ENCODE assay signal across 1 cellular context in genomic region chr20:17825251-17825691, GRCh38.
TF ChIP-seq lines count a peak whose summit lies in the region.

No MANE protein-coding gene starts in this region.

TF ChIP-seq in HepG2, 621 proteins besides CTCF, POLR2A, EP300 and RAD21 (continued from another document and continues in another):
- no peak for TF ChIP-seq UBTF (CRISPR knock-in tag; IDR thresholded peaks at IDR 0.05)
- TF ChIP-seq ZFAT (CRISPR knock-in tag; conservative IDR thresholded peaks at IDR 0.05), result no peak
- TF ChIP-seq PITX1 (CRISPR knock-in tag; IDR thresholded peaks at IDR 0.05), result no peak
- TF ChIP-seq HMGA1 (CRISPR knock-in tag; conservative IDR thresholded peaks at IDR 0.05), result no peak
- no peak for TF ChIP-seq PREB (CRISPR knock-in tag; IDR thresholded peaks at IDR 0.05)
- peak; percentile 33; the same call in 1 of the 2 replicates for TF ChIP-seq ZNF710 (CRISPR knock-in tag; IDR thresholded peaks at IDR 0.05; ENCODE audit: borderline replicate concordance)
- TF ChIP-seq ZGPAT (CRISPR knock-in tag; IDR thresholded peaks at IDR 0.05), result no peak
- no peak for TF ChIP-seq EZH2 (conservative IDR thresholded peaks at IDR 0.05; ENCODE audit: low read depth, low read length)
- TF ChIP-seq SMYD3 (CRISPR knock-in tag; IDR thresholded peaks at IDR 0.05), result no peak
- TF ChIP-seq ZNF263 (CRISPR knock-in tag; IDR thresholded peaks at IDR 0.05), result no peak; the same call in 1 of the 2 replicates
- no peak for TF ChIP-seq KDM6A (CRISPR knock-in tag; IDR thresholded peaks at IDR 0.05; ENCODE audit: low read depth)
- TF ChIP-seq ZNF33B (CRISPR knock-in tag; IDR thresholded peaks at IDR 0.05), result no peak
- TF ChIP-seq ZNF7 (CRISPR knock-in tag; IDR thresholded peaks at IDR 0.05), result no peak
- TF ChIP-seq E2F2 (CRISPR knock-in tag; IDR thresholded peaks at IDR 0.05; ENCODE audit: borderline replicate concordance), result no peak
- TF ChIP-seq HMG20A (CRISPR knock-in tag; IDR thresholded peaks at IDR 0.05; ENCODE audit: borderline replicate concordance), result no peak
- TF ChIP-seq KAT7 (CRISPR knock-in tag; IDR thresholded peaks at IDR 0.05; ENCODE audit: borderline replicate concordance), result no peak
- TF ChIP-seq ZNF383 (CRISPR knock-in tag; IDR thresholded peaks at IDR 0.05; ENCODE audit: borderline replicate concordance), result no peak
- TF ChIP-seq ETV5 (CRISPR knock-in tag; IDR thresholded peaks at IDR 0.05; ENCODE audit: borderline replicate concordance), result peak; percentile 79
- no peak for TF ChIP-seq ZNF570 (CRISPR knock-in tag; IDR thresholded peaks at IDR 0.05; ENCODE audit: borderline replicate concordance)
- TF ChIP-seq HCFC1 (IDR thresholded peaks at IDR 0.05; ENCODE audit: low read depth, low read length), result no peak
- TF ChIP-seq ZBTB43 (CRISPR knock-in tag; conservative IDR thresholded peaks at IDR 0.05), result 0 out of 2 replicates have a peak, but pooled peaks have one; percentile 39
- TF ChIP-seq SMC3 (IDR thresholded peaks at IDR 0.05; ENCODE audit: low read length), result no peak
- TF ChIP-seq IKZF5 (CRISPR knock-in tag; IDR thresholded peaks at IDR 0.05), result no peak
- no peak for TF ChIP-seq ZHX2 (IDR thresholded peaks at IDR 0.05; ENCODE audit: low read depth)
- no peak for TF ChIP-seq ZHX2 (CRISPR knock-in tag; IDR thresholded peaks at IDR 0.05; ENCODE audit: borderline replicate concordance)
- TF ChIP-seq JUNB (CRISPR knock-in tag; IDR thresholded peaks at IDR 0.05; ENCODE audit: borderline replicate concordance), result no peak
- TF ChIP-seq ATRX (CRISPR knock-in tag; IDR thresholded peaks at IDR 0.05; ENCODE audit: borderline replicate concordance), result no peak
- TF ChIP-seq CSRNP1 (CRISPR knock-in tag; IDR thresholded peaks at IDR 0.05), result no peak
- TF ChIP-seq TGIF2 (CRISPR knock-in tag; IDR thresholded peaks at IDR 0.05), result no peak
- no peak for TF ChIP-seq MTA1 (CRISPR knock-in tag; IDR thresholded peaks at IDR 0.05; ENCODE audit: borderline replicate concordance)
- 0 out of 2 replicates have a peak, but pooled peaks have one; percentile 40 for TF ChIP-seq HDAC1 (CRISPR knock-in tag; IDR thresholded peaks at IDR 0.05)
- TF ChIP-seq SSRP1 (CRISPR knock-in tag; IDR thresholded peaks at IDR 0.05), result no peak
- TF ChIP-seq SIN3A (IDR thresholded peaks at IDR 0.05; ENCODE audit: borderline replicate concordance, low read depth, low read length), result no peak
- no peak for TF ChIP-seq HIC2 (CRISPR knock-in tag; IDR thresholded peaks at IDR 0.05; ENCODE audit: low read depth)
- TF ChIP-seq ISL2 (CRISPR knock-in tag; IDR thresholded peaks at IDR 0.05), result no peak
- no peak for TF ChIP-seq ZNF773 (CRISPR knock-in tag; IDR thresholded peaks at IDR 0.05; ENCODE audit: borderline replicate concordance)
- no peak for TF ChIP-seq ZNF160 (CRISPR knock-in tag; IDR thresholded peaks at IDR 0.05)
- no peak for TF ChIP-seq FOXJ3 (CRISPR knock-in tag; IDR thresholded peaks at IDR 0.05; ENCODE audit: borderline replicate concordance)
- TF ChIP-seq ZBTB3 (CRISPR knock-in tag; IDR thresholded peaks at IDR 0.05; ENCODE audit: borderline replicate concordance, low read depth), result no peak
- TF ChIP-seq AKAP8 (CRISPR knock-in tag; IDR thresholded peaks at IDR 0.05), result no peak
- no peak for TF ChIP-seq ZNF724P (CRISPR knock-in tag; IDR thresholded peaks at IDR 0.05; ENCODE audit: borderline replicate concordance)
- TF ChIP-seq ZNF589 (CRISPR knock-in tag; conservative IDR thresholded peaks at IDR 0.05), result 0 out of 2 replicates have a peak, but pooled peaks have one; percentile 38
- no peak for TF ChIP-seq SMARCE1 (IDR thresholded peaks at IDR 0.05; ENCODE audit: borderline replicate concordance)
